ENCODE assay signal across 8 cellular contexts in genomic region chr10:22682237-22683192, GRCh38. TPM values are rescaled to one million over a fixed set of nuclear protein-coding genes. Genes with fewer than 3 reads are reported as not detected.
A peak's percentile ranks its signal among the peaks of the same experiment; 100 is the strongest.
DNase-seq lines count a peak whose midpoint lies in the region; ATAC-seq and TF ChIP-seq lines count a peak whose summit lies in the region.

No MANE protein-coding gene starts in this region.

- POLR2A ChIA-PET in CD4-positive, alpha-beta memory T cell (lab: Charles Lee; ENCODE audit: partially characterized antibody): interaction anchor here (1.0 to 10.7 kb wide), 26 partner anchors 9 to 86 kb away, joined by 3 to 191 read pairs (median 8); partner anchors contain the start of gene PIP4K2A
- POLR2A ChIA-PET in HCT116 (lab: Charles Lee): no interaction called here

- H3K4me1 ChIP-seq in CD4-positive, alpha-beta memory T cell (ENCODE audit: insufficient read depth, low read length): peaks cover 100% of the 10 kb centered on the region
- H3K4me1 ChIP-seq in HCT116 (ENCODE audit: control insufficient read depth in 1 of 2, insufficient read depth in 2 of 2, low read length in 2 of 2) (peaks cover 50 to 73% of the 10 kb centered on the region in 2 experiments), breast epithelium (no peaks in the 10 kb centered on the region), osteoblast (ENCODE audit: insufficient read depth, low read length) (peaks cover 28% of the 10 kb centered on the region)

- H2AFZ ChIP-seq in HCT116 (ENCODE audit: low read depth, low read length, poor library complexity, severe bottlenecking): no peak overlapping the region
- no peak overlapping the region for H2AFZ ChIP-seq in osteoblast (ENCODE audit: low read length)

- TF ChIP-seq CTCF in HCT116 (IDR thresholded peaks at IDR 0.05 in 2 of 3, conservative IDR thresholded peaks at IDR 0.05 in 1 of 3; ENCODE audit: borderline replicate concordance in 1 of 3, insufficient read depth in 1 of 3, low read depth in 2 of 3, low read length in 2 of 3) (no peak), breast epithelium (IDR thresholded peaks at IDR 0.05) (no peak), osteoblast (IDR thresholded peaks at IDR 0.05; ENCODE audit: extremely low read depth, low read depth, low read length) (no peak)

- ATAC-seq in HCT116: peak; percentile 55

- H3K4me3 ChIP-seq in CD4-positive, alpha-beta memory T cell (ENCODE audit: low read length in 2 of 2): peak overlapping the region in 1 of 2 donors; percentile 15
- H3K4me3 ChIP-seq in HCT116 (replicated peaks in 1 of 2; ENCODE audit: low read depth in 1 of 2, low read length in 2 of 2) (peak overlapping the region in 1 of 2 experiments; percentile 7; a peak in 1 of 4 replicates), breast epithelium (no peak overlapping the region), osteoblast (ENCODE audit: insufficient read depth, low read length) (no peak overlapping the region)

- RAD21 ChIA-PET in HCT116 (lab: Charles Lee; ENCODE audit: low non-redundant PET in 1 of 2, low total read pairs in 2 of 2, uncharacterized antibody in 2 of 2, unreplicated experiment in 2 of 2): no interaction called here

- peaks cover 99% of the 10 kb centered on the region for H3K79me2 ChIP-seq in HCT116 (ENCODE audit: insufficient read depth, low read length)
- H3K79me2 ChIP-seq in osteoblast (ENCODE audit: insufficient read depth, low read length): peaks cover 73% of the 10 kb centered on the region

- no TSS peak for BruUV-seq in HCT116 (replicated peaks; lab: Mats Ljungman, UMichigan)

- H4K20me1 ChIP-seq in HCT116 (ENCODE audit: insufficient read depth): peaks cover 36% of the 10 kb centered on the region; the same call in 1 of the 2 replicates
- H4K20me1 ChIP-seq in osteoblast (ENCODE audit: insufficient read depth, low read length): peaks cover 13% of the 10 kb centered on the region

- H3K27me3 Mint-ChIP-seq in CD4-positive, alpha-beta memory T cell: no peaks in the 10 kb centered on the region

- peaks cover 74 to 96% (median 88%) of the 10 kb centered on the region in 4 donors for H3K4me1 Mint-ChIP-seq in CD4-positive, alpha-beta memory T cell

- TF ChIP-seq RAD21 in HCT116 (IDR thresholded peaks at IDR 0.05; ENCODE audit: low read depth): no peak

- peak; percentile 77 to 86 (median 81) for DNase-seq in CD4-positive, alpha-beta memory T cell
- DNase-seq in HCT116 (ENCODE audit: low read depth, low spot score): peak; percentile 15
- DNase-seq in SW480 (ENCODE audit: low spot score): peak; percentile 18
- no peak for DNase-seq in breast epithelium (ENCODE audit: low spot score in 2 of 2)
- DNase-seq in osteoblast (ENCODE audit: insufficient read length, low spot score, missing footprints): no peak
- no peak for DNase-seq in NCI-H1436 (lab: John Stamatoyannopoulos, UW)
- DNase-seq in NCI-H2107 (lab: John Stamatoyannopoulos, UW): no peak
- no peak for DNase-seq in NCI-H748 (lab: John Stamatoyannopoulos, UW; ENCODE audit: unreplicated experiment)

- H3K4me2 ChIP-seq in HCT116 (ENCODE audit: low read length): peak overlapping the region; percentile 69
- peak overlapping the region; percentile 68 for H3K4me2 ChIP-seq in osteoblast (ENCODE audit: insufficient read depth, low read length)

- no peaks in the 10 kb centered on the region for H3K9me3 ChIP-seq in CD4-positive, alpha-beta memory T cell (ENCODE audit: control insufficient read depth in 1 of 2, low read length in 2 of 2)
- H3K9me3 ChIP-seq in HCT116 (ENCODE audit: control insufficient read depth in 1 of 2, insufficient read depth in 1 of 2, low read depth in 1 of 2, low read length in 2 of 2): no peaks in the 10 kb centered on the region
- no peaks in the 10 kb centered on the region for H3K9me3 ChIP-seq in breast epithelium
- no peaks in the 10 kb centered on the region for H3K9me3 ChIP-seq in osteoblast (ENCODE audit: low read depth, low read length)

- peak overlapping the region; percentile 93 to 100 (median 97) for H3K27ac Mint-ChIP-seq in CD4-positive, alpha-beta memory T cell

- H3K9ac ChIP-seq in HCT116 (ENCODE audit: low read length): peak overlapping the region; percentile 34

- H3K36me3 ChIP-seq in CD4-positive, alpha-beta memory T cell (ENCODE audit: insufficient read depth, low read length): no peaks in the 10 kb centered on the region
- no peaks in the 10 kb centered on the region for H3K36me3 ChIP-seq in HCT116 (ENCODE audit: control insufficient read depth in 1 of 2, insufficient read depth in 2 of 2, low read length in 2 of 2)
- no peaks in the 10 kb centered on the region for H3K36me3 ChIP-seq in breast epithelium
- no peaks in the 10 kb centered on the region for H3K36me3 ChIP-seq in osteoblast (ENCODE audit: insufficient read depth, low read length)

- H3K27me3 ChIP-seq in CD4-positive, alpha-beta memory T cell (ENCODE audit: insufficient read depth, low read length): no peaks in the 10 kb centered on the region
- H3K27me3 ChIP-seq in HCT116 (ENCODE audit: insufficient read depth, low read length): no peaks in the 10 kb centered on the region
- H3K27me3 ChIP-seq in breast epithelium: no peaks in the 10 kb centered on the region
- no peaks in the 10 kb centered on the region for H3K27me3 ChIP-seq in osteoblast (ENCODE audit: insufficient read depth, low read length)

- TF ChIP-seq POLR2A in HCT116 (IDR thresholded peaks at IDR 0.05; ENCODE audit: borderline replicate concordance, extremely low read depth, insufficient read depth, insufficient read length) (no peak), breast epithelium (IDR thresholded peaks at IDR 0.05) (no peak)

- peaks cover 5 to 11% of the 10 kb centered on the region in 2 donors for H3K36me3 Mint-ChIP-seq in CD4-positive, alpha-beta memory T cell

- peak overlapping the region; percentile 81 for H3K27ac ChIP-seq in CD4-positive, alpha-beta memory T cell (ENCODE audit: low read depth, low read length)
- H3K27ac ChIP-seq in HCT116 (ENCODE audit: low read depth, low read length) (peak overlapping the region; percentile 19), breast epithelium (peak overlapping the region; percentile 65 to 66), osteoblast (ENCODE audit: low read depth, low read length) (peak overlapping the region; percentile 97)

- H3K9me2 ChIP-seq in HCT116 (ENCODE audit: insufficient read depth): no peaks in the 10 kb centered on the region

- intact Hi-C loops in CD4-positive, alpha-beta memory T cell (cut with micrococcal nuclease): loop anchor here (1.0 to 10.0 kb wide), 5 partner anchors 16 to 248 kb away; partner anchors contain the start of gene PIP4K2A
- intact Hi-C loops in HCT116 (cut with micrococcal nuclease) (no loop called here), breast epithelium (cut with DNase I; ENCODE audit: low total_unique reads) (no loop called here)

- peaks cover 0 to 3% (median 0%) of the 10 kb centered on the region in 8 donors for H3K9me3 Mint-ChIP-seq in CD4-positive, alpha-beta memory T cell

- H3K4me3 Mint-ChIP-seq in CD4-positive, alpha-beta memory T cell: peak overlapping the region; percentile 65 to 92 (median 82)

- CTCF ChIA-PET in CD4-positive, alpha-beta memory T cell (lab: Charles Lee; ENCODE audit: partially characterized antibody): interaction anchor here (0.6 to 4.1 kb wide), 19 partner anchors 10 to 163 kb away, joined by 3 to 15 read pairs (median 3); no protein-coding TSS in a partner anchor
- CTCF ChIA-PET in HCT116 (lab: Charles Lee): no interaction called here

TF ChIP-seq in HCT116, 20 proteins besides CTCF, POLR2A, EP300 and RAD21:
- TF ChIP-seq ZBTB33 (IDR thresholded peaks at IDR 0.05; ENCODE audit: extremely low read depth, insufficient replicate concordance, low read length) (no peak), CEBPB (IDR thresholded peaks at IDR 0.05; ENCODE audit: low read depth) (no peak), EZH2phosphoT487 (IDR thresholded peaks at IDR 0.05; ENCODE audit: borderline replicate concordance) (no peak), SP1 (IDR thresholded peaks at IDR 0.05; ENCODE audit: low read depth) (0 out of 2 replicates have a peak, but pooled peaks have one; percentile 13)
TF ChIP-seq in HCT116: peak in this region for 1.

RNA-seq across cellular contexts. Expression of gene PIP4K2A, which starts 31.9 kb away (rescaled TPM):
- 100 to 1,000 TPM; 171 to 179 TPM for total RNA-seq in CD4-positive, alpha-beta memory T cell
- polyA plus RNA-seq in CD4-positive, alpha-beta memory T cell: 10 to 100 TPM; 33.4 to 87.0 TPM
- 41.9 TPM for total RNA-seq in HCT116 (2021; ENCODE audit: unreplicated experiment)
- 19.1 and 20.2 TPM in 2 replicates for polyA plus RNA-seq in HCT116 (2012)
- total RNA-seq in breast epithelium: 10 to 100 TPM; 15.1 to 36.6 (median 33.1) TPM
- 65.7 and 68.8 TPM in 2 replicates for total RNA-seq in osteoblast

Comparison
In these comparisons a context has a peak if more than half of its experiments do, and no peak if none do; other contexts are left out.
1. DNase-seq: peak in CD4-positive, alpha-beta memory T cell (5 of 5), HCT116 (single experiment) and SW480 (single experiment); none in breast epithelium (0 of 2), osteoblast (single experiment), NCI-H1436 (single experiment), NCI-H2107 (single experiment) and NCI-H748 (single experiment).
2. H3K27ac ChIP-seq: peak in every context shown above with its lines; median percentile 97 in osteoblast; 81 in CD4-positive, alpha-beta memory T cell; 66 in breast epithelium; 19 in HCT116.